ENCODE assay signal across 1 cellular context in the genomic region with DNA sequence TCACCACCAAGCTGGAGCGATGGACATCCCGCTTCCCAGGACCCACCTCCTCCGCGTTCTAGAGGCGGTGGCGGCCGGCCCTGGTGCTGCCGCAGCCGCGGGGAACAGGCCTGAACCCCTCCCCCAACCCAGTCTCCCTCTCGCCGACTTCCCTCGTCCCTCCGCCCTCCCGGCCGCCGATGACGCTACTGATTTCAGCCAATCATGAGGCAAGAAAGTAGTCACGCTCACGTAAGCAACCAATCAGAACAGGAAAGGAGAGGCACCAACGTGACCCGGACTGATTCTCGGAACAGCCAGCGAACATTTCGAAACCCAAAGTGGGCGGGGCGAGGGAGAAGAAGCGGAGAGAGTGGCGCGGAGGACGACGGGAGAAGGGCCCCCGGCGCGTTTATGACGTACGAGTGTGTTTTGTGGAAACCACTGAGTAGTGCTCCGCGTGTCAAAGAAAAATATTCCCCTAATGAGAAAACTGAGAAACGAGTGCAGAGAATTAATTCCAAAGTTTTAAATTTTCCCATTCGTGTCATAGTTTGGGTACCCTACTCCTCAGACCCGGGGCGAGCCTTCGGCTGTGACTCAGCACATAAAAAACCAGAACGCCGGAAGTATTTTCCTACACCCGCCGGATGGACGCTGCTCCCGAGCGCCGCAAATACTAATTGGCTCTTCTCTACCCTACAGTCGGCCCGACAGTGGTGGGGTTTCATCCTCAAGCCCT.
A peak's percentile ranks its signal among the peaks of the same experiment; 100 is the strongest.
TF ChIP-seq lines count a peak whose summit lies in the region.

NRDC (minus strand) TSS at position 112 of the 721 bp plus-strand sequence. CDS start 112 bp downstream, outside the sequence.

TF ChIP-seq in K562, 482 proteins besides CTCF, POLR2A, EP300 and RAD21 (continued from another document and continues in another):
- TF ChIP-seq MNT (conservative IDR thresholded peaks at IDR 0.05) (peak; percentile 87 to 93), ZNF584 (CRISPR knock-in tag; IDR thresholded peaks at IDR 0.05; ENCODE audit: low read depth) (no peak), GTF2F1 (IDR thresholded peaks at IDR 0.05; ENCODE audit: low read depth, low read length) (no peak; the same call in 1 of the 2 replicates), RFX5 (IDR thresholded peaks at IDR 0.05; ENCODE audit: low read depth, low read length) (no peak), ZNF780A (CRISPR knock-in tag; IDR thresholded peaks at IDR 0.05) (no peak), PCBP1 (IDR thresholded peaks at IDR 0.05; ENCODE audit: low read depth, low read length, poor library complexity, severe bottlenecking) (peak; percentile 91), SIX5 (IDR thresholded peaks at IDR 0.05; ENCODE audit: borderline replicate concordance in 1 of 2, insufficient read depth in 1 of 2, low read depth in 1 of 2, low read length in 2 of 2) (0 out of 4 replicates have a peak, but pooled peaks of 1 of the 2 experiments have one; percentile 8), NR2C2 (CRISPR knock-in tag; IDR thresholded peaks at IDR 0.05) (peak; percentile 65; the same call in 1 of the 2 replicates), NR2C2 (tag; IDR thresholded peaks at IDR 0.05) (peak; percentile 98), GATAD2A (IDR thresholded peaks at IDR 0.05) (peak; percentile 63; the same call in 1 of the 2 replicates), LCOR (CRISPR knock-in tag; IDR thresholded peaks at IDR 0.05) (peak; percentile 80), GATA2 (CRISPR knock-in tag; IDR thresholded peaks at IDR 0.05) (no peak), ZNF444 (CRISPR knock-in tag; IDR thresholded peaks at IDR 0.05) (0 out of 2 replicates have a peak, but pooled peaks have one; percentile 35), TAF7 (tag; IDR thresholded peaks at IDR 0.05) (peak; percentile 98), SOX6 (IDR thresholded peaks at IDR 0.05) (peak; percentile 18), POLR2H (tag; IDR thresholded peaks at IDR 0.05; ENCODE audit: low read depth) (peak; percentile 97), PHB (CRISPR knock-in tag; IDR thresholded peaks at IDR 0.05) (0 out of 2 replicates have a peak, but pooled peaks have one; percentile 2), FIP1L1 (IDR thresholded peaks at IDR 0.05; ENCODE audit: low read depth, low read length, poor library complexity, severe bottlenecking) (no peak), ZNF316 (IDR thresholded peaks at IDR 0.05) (peak; percentile 95), SIN3A (IDR thresholded peaks at IDR 0.05; ENCODE audit: borderline replicate concordance in 2 of 2, control insufficient read depth in 1 of 2, low read depth in 2 of 2, low read length in 2 of 2) (peak in 1 of 2 experiments; percentile 89; a peak in 3 of 4 replicates), THRAP3 (IDR thresholded peaks at IDR 0.05; ENCODE audit: borderline replicate concordance) (no peak), SUPT5H (IDR thresholded peaks at IDR 0.05) (peak; percentile 93), JUND (IDR thresholded peaks at IDR 0.05; ENCODE audit: borderline replicate concordance, low read depth, low read length) (peak; percentile 69), JUND (tag; IDR thresholded peaks at IDR 0.05; ENCODE audit: borderline replicate concordance, low read depth, low read length) (peak; percentile 64; the same call in 2 of the 3 replicates), SMC3 (conservative IDR thresholded peaks at IDR 0.05; ENCODE audit: insufficient read depth, low read depth, low read length) (no peak), ZNF431 (CRISPR knock-in tag; IDR thresholded peaks at IDR 0.05) (0 out of 2 replicates have a peak, but pooled peaks have one; percentile 28), DMBX1 (CRISPR knock-in tag; IDR thresholded peaks at IDR 0.05; ENCODE audit: borderline replicate concordance) (peak; percentile 66), MECOM (CRISPR knock-in tag; IDR thresholded peaks at IDR 0.05) (no peak), RBM22 (IDR thresholded peaks at IDR 0.05; ENCODE audit: low read depth, low read length, poor library complexity, severe bottlenecking) (peak; percentile 33), GABPA (tag; conservative IDR thresholded peaks at IDR 0.05; ENCODE audit: low read depth) (peak; percentile 98), CHD7 (IDR thresholded peaks at IDR 0.05; ENCODE audit: low read depth, low read length) (no peak), BDP1 (IDR thresholded peaks at IDR 0.05; ENCODE audit: insufficient read depth, insufficient read length) (no peak), TFAP4 (CRISPR knock-in tag; IDR thresholded peaks at IDR 0.05; ENCODE audit: borderline replicate concordance) (peak; percentile 78)
